In genomic region chr16:86664518-86665318, GRCh38 we compare ENCODE assay signal across 8 cellular contexts.
DNase-seq lines count a peak whose midpoint lies in the region; ATAC-seq and TF ChIP-seq lines count a peak whose summit lies in the region.

No MANE protein-coding gene starts in this region.

- intact Hi-C loops in left cardiac atrium (cut with DNase I) (no loop called here), Right ventricle myocardium inferior (cut with DNase I) (loop anchor here (5.0 kb wide), 2 partner anchors 87 to 93 kb away; partner anchors contain the start of gene FOXL1)

- H3K27me3 ChIP-seq in foreskin keratinocyte, result no peaks in the 10 kb centered on the region

- peaks cover 29% of the 10 kb centered on the region for H3K4me1 ChIP-seq in foreskin keratinocyte

- DNase-seq in left cardiac atrium (peak; percentile 53), Right ventricle myocardium inferior (ENCODE audit: missing footprints) (no peak), foreskin keratinocyte (peak; percentile 89 to 95), T-helper 9 cell (no peak), SIG-M5 treated with dmso at 0.1 percent for 504 hours (lab: John Stamatoyannopoulos, UW; ENCODE audit: unreplicated experiment) (no peak)
- peak; percentile 4 to 67 for DNase-seq in activated CD4-positive, alpha-beta T cell treated with anti-CD3 and anti-CD28 coated beads, Interleukin-2, amount 50 U/mL, for 24 hours (ENCODE audit: low read depth in 1 of 2, low spot score in 1 of 2)
- DNase-seq in stimulated activated CD8-positive, alpha-beta memory T cell treated with anti-CD3 and anti-CD28 coated beads, Interleukin-4, amount 100 ng/mL, for 24 hours (ENCODE audit: low read depth), result peak; percentile 31

- ATAC-seq in left cardiac atrium, result peak; percentile 31 to 52
- ATAC-seq in Right ventricle myocardium inferior, result no peak
- peak; percentile 69 for ATAC-seq in HG03439 (IDR thresholded peaks at IDR 0.05; ENCODE audit: unreplicated experiment)
- ATAC-seq in foreskin keratinocyte, result peak; percentile 89

- no peak for TF ChIP-seq CTCF in foreskin keratinocyte (conservative IDR thresholded peaks at IDR 0.05)

- peak overlapping the region; percentile 65 for H3K27ac ChIP-seq in foreskin keratinocyte

Comparison
In these comparisons a context has a peak if more than half of its experiments do, and no peak if none do; other contexts are left out.
1. DNase-seq: peak in left cardiac atrium (single experiment), activated CD4-positive, alpha-beta T cell treated with anti-CD3 and anti-CD28 coated beads, Interleukin-2, amount 50 U/mL, for 24 hours (2 of 2), foreskin keratinocyte (2 of 2) and stimulated activated CD8-positive, alpha-beta memory T cell treated with anti-CD3 and anti-CD28 coated beads, Interleukin-4, amount 100 ng/mL, for 24 hours (single experiment); none in Right ventricle myocardium inferior (single experiment), T-helper 9 cell (single experiment) and SIG-M5 treated with dmso at 0.1 percent for 504 hours (single experiment).